Comparison of ENCODE assay signal across 10 cellular contexts in genomic region chr10:74021248-74022055, GRCh38. TPM values are rescaled to one million over a fixed set of nuclear protein-coding genes. Genes with fewer than 3 reads are reported as not detected.
DNase-seq lines count a peak whose midpoint lies in the region; ATAC-seq and TF ChIP-seq lines count a peak whose summit lies in the region.
"Had no signal": no experiment of that assay in that cellular context is flagged by ENCODE, and none has a peak within 500 bp of the region (broad histone marks: within the 10 kb centered on the region; RNA-seq: fewer than 3 reads in every experiment).

No MANE protein-coding gene starts in this region.

- POLR2A ChIA-PET in SK-N-SH (lab: Yijun Ruan, JAX): no interaction called here

- 20% methylated on average over 4 of the region's 4 CpGs for WGBS in SK-N-SH (ENCODE audit: low lambda C conversion rate)

- H3K27ac Mint-ChIP-seq in activated CD4-positive, alpha-beta T cell treated with anti-CD3 and anti-CD28 coated beads, Interleukin-2, amount 10 ng/mL, durations not matched to agents 24 days and 14 days: peak overlapping the region; percentile 69
- H3K27ac Mint-ChIP-seq in stimulated activated memory B cell treated with anti-CD40 and anti-IgM and Interleukin-4, amounts not matched to agents 10 μg/mL and 1 μg/mL and 100 μg/mL, for 72 hours: peak overlapping the region; percentile 58

- no peaks in the 10 kb centered on the region for H3K27me3 Mint-ChIP-seq in activated CD4-positive, alpha-beta T cell treated with anti-CD3 and anti-CD28 coated beads, Interleukin-2, amount 10 ng/mL, durations not matched to agents 24 days and 14 days
- H3K27me3 Mint-ChIP-seq in stimulated activated memory B cell treated with anti-CD40 and anti-IgM and Interleukin-4, amounts not matched to agents 10 μg/mL and 1 μg/mL and 100 μg/mL, for 72 hours: no peaks in the 10 kb centered on the region

- H2AFZ ChIP-seq in SK-N-SH (ENCODE audit: low read depth): no peak overlapping the region
- no peak overlapping the region for H2AFZ ChIP-seq in fibroblast of lung (ENCODE audit: low read length)

- TF ChIP-seq RAD21 in SK-N-SH (IDR thresholded peaks at IDR 0.05; ENCODE audit: low read length): no peak

- peaks cover 59% of the 10 kb centered on the region for H3F3A ChIP-seq in SK-N-SH (replicated peaks; ENCODE audit: insufficient read depth)

- H3K9me3 ChIP-seq in SK-N-SH (no peaks in the 10 kb centered on the region), fibroblast of lung (ENCODE audit: control insufficient read depth, insufficient read depth, low read depth, low read length) (no peaks in the 10 kb centered on the region)
- H3K9me3 ChIP-seq: MG63 had no signal

- no peak for DNase-seq in activated CD4-positive, alpha-beta T cell treated with anti-CD3 and anti-CD28 coated beads, Interleukin-2, amount 10 ng/mL, durations not matched to agents 24 days and 14 days
- DNase-seq in activated CD4-positive, alpha-beta T cell treated with anti-CD3 and anti-CD28 coated beads, Interleukin-2, amount 50 U/mL, for 4 hours: no peak
- DNase-seq in SK-N-SH (peak; percentile 17), fibroblast of lung (ENCODE audit: low read depth in 2 of 2) (peak; percentile 67 to 92), GOT3 (lab: John Stamatoyannopoulos, UW) (no peak)
- DNase-seq: MG63, small intestine had no signal

- H4K20me1 ChIP-seq in SK-N-SH (ENCODE audit: insufficient read depth): peaks cover 90% of the 10 kb centered on the region
- peaks cover 3% of the 10 kb centered on the region for H4K20me1 ChIP-seq in fibroblast of lung (ENCODE audit: control insufficient read depth, extremely low read depth, insufficient read depth, low read length)

- H3K4me3 Mint-ChIP-seq in activated CD4-positive, alpha-beta T cell treated with anti-CD3 and anti-CD28 coated beads, Interleukin-2, amount 10 ng/mL, durations not matched to agents 24 days and 14 days: no peak overlapping the region
- H3K4me3 Mint-ChIP-seq in stimulated activated memory B cell treated with anti-CD40 and anti-IgM and Interleukin-4, amounts not matched to agents 10 μg/mL and 1 μg/mL and 100 μg/mL, for 72 hours: no peak overlapping the region

- H3K27me3 ChIP-seq in SK-N-SH (ENCODE audit: insufficient read depth) (no peaks in the 10 kb centered on the region), fibroblast of lung (ENCODE audit: control insufficient read depth, insufficient read depth, low read length) (no peaks in the 10 kb centered on the region)
- H3K27me3 ChIP-seq: MG63 had no signal

- peak overlapping the region; percentile 59 for H3K4me2 ChIP-seq in SK-N-SH
- peak overlapping the region; percentile 81 for H3K4me2 ChIP-seq in fibroblast of lung (ENCODE audit: extremely low read depth, insufficient read depth, low read length)

- H3K4me3 ChIP-seq in SK-N-SH (ENCODE audit: low read depth in 2 of 2, low read length in 1 of 2): peak overlapping the region in 1 of 2 experiments; percentile 12; a peak in 2 of 4 replicates
- H3K4me3 ChIP-seq in fibroblast of lung (replicated peaks in 1 of 4; ENCODE audit: control extremely low read depth in 1 of 4, insufficient read depth in 1 of 4, low read depth in 3 of 4, low read length in 4 of 4): peak overlapping the region in 2 of 4 experiments; percentile 10 to 24
- H3K4me3 ChIP-seq: MG63 had no signal

- H3K9ac ChIP-seq in SK-N-SH: no peak overlapping the region; the same call in 1 of the 2 replicates
- H3K9ac ChIP-seq in fibroblast of lung (ENCODE audit: insufficient read depth, low read length): no peak overlapping the region

- H3K79me2 ChIP-seq in SK-N-SH (ENCODE audit: insufficient read depth) (peaks cover 99% of the 10 kb centered on the region), fibroblast of lung (ENCODE audit: control insufficient read depth, insufficient read depth, low read length) (peaks cover 90% of the 10 kb centered on the region)

- no peak for ATAC-seq in stimulated activated memory B cell treated with anti-CD40 and anti-IgM and Interleukin-4, amounts not matched to agents 10 μg/mL and 1 μg/mL and 100 μg/mL, for 72 hours
- ATAC-seq in GM19467 (IDR thresholded peaks at IDR 0.05; ENCODE audit: unreplicated experiment) (no peak), GM21528 (IDR thresholded peaks at IDR 0.05; ENCODE audit: low FRiP score, unreplicated experiment) (no peak)

- H3K36me3 Mint-ChIP-seq in activated CD4-positive, alpha-beta T cell treated with anti-CD3 and anti-CD28 coated beads, Interleukin-2, amount 10 ng/mL, durations not matched to agents 24 days and 14 days (ENCODE audit: low read depth): peaks cover 13% of the 10 kb centered on the region
- peaks cover 33% of the 10 kb centered on the region for H3K36me3 Mint-ChIP-seq in stimulated activated memory B cell treated with anti-CD40 and anti-IgM and Interleukin-4, amounts not matched to agents 10 μg/mL and 1 μg/mL and 100 μg/mL, for 72 hours

- no peaks in the 10 kb centered on the region for H3K9me2 ChIP-seq in SK-N-SH

- intact Hi-C loops in activated CD4-positive, alpha-beta T cell treated with anti-CD3 and anti-CD28 coated beads, Interleukin-2, amount 10 ng/mL, durations not matched to agents 24 days and 14 days (cut with micrococcal nuclease): no loop called here

- no peak for TF ChIP-seq EP300 in SK-N-SH (IDR thresholded peaks at IDR 0.05; ENCODE audit: borderline replicate concordance in 1 of 2, low read depth in 1 of 2, low read length in 1 of 2)

- no peaks in the 10 kb centered on the region for H3K9me3 Mint-ChIP-seq in activated CD4-positive, alpha-beta T cell treated with anti-CD3 and anti-CD28 coated beads, Interleukin-2, amount 10 ng/mL, durations not matched to agents 24 days and 14 days
- H3K9me3 Mint-ChIP-seq in stimulated activated memory B cell treated with anti-CD40 and anti-IgM and Interleukin-4, amounts not matched to agents 10 μg/mL and 1 μg/mL and 100 μg/mL, for 72 hours: no peaks in the 10 kb centered on the region

- peaks cover 5 to 53% of the 10 kb centered on the region in 2 experiments for H3K4me1 ChIP-seq in SK-N-SH (ENCODE audit: control insufficient read depth in 1 of 2, insufficient read depth in 2 of 2, low read depth in 1 of 2, low read length in 1 of 2)
- peaks cover 20% of the 10 kb centered on the region for H3K4me1 ChIP-seq in fibroblast of lung (ENCODE audit: control insufficient read depth, extremely low read depth, insufficient read depth, low read length)

- TF ChIP-seq CTCF in SK-N-SH (IDR thresholded peaks at IDR 0.05) (no peak), fibroblast of lung (conservative IDR thresholded peaks at IDR 0.05 in 1 of 2, IDR thresholded peaks at IDR 0.05 in 1 of 2; ENCODE audit: low read depth in 1 of 2, low read length in 2 of 2) (no peak)

- CTCF ChIA-PET in SK-N-SH (lab: Yijun Ruan, JAX): interaction anchor here (0.6 to 1.4 kb wide), 5 partner anchors 8 to 70 kb away, joined by 3 read pairs; no protein-coding TSS in a partner anchor

- H3K4me1 Mint-ChIP-seq in activated CD4-positive, alpha-beta T cell treated with anti-CD3 and anti-CD28 coated beads, Interleukin-2, amount 10 ng/mL, durations not matched to agents 24 days and 14 days: peaks cover 24% of the 10 kb centered on the region
- peaks cover 32% of the 10 kb centered on the region for H3K4me1 Mint-ChIP-seq in stimulated activated memory B cell treated with anti-CD40 and anti-IgM and Interleukin-4, amounts not matched to agents 10 μg/mL and 1 μg/mL and 100 μg/mL, for 72 hours

- H3K27ac ChIP-seq in SK-N-SH (ENCODE audit: low read depth in 2 of 2, low read length in 1 of 2) (peak overlapping the region; percentile 68 to 84), fibroblast of lung (ENCODE audit: insufficient read depth, low read length) (peak overlapping the region; percentile 45)

- H3K36me3 ChIP-seq in SK-N-SH (replicated peaks in 1 of 2; ENCODE audit: control insufficient read depth in 1 of 2, insufficient read depth in 2 of 2, low read length in 1 of 2) (peaks cover 2 to 21% of the 10 kb centered on the region in 2 experiments), fibroblast of lung (ENCODE audit: control insufficient read depth, insufficient read depth, low read length) (no peaks in the 10 kb centered on the region)

TF ChIP-seq in SK-N-SH, 30 proteins besides CTCF, POLR2A, EP300 and RAD21 (continues in another document):
- TF ChIP-seq CHD2 (IDR thresholded peaks at IDR 0.05; ENCODE audit: low read length, partially characterized antibody): no peak
- TF ChIP-seq GATA2 (CRISPR knock-in tag; IDR thresholded peaks at IDR 0.05): no peak
- peak; percentile 54; the same call in 1 of the 2 replicates for TF ChIP-seq FOSL2 (IDR thresholded peaks at IDR 0.05; ENCODE audit: borderline replicate concordance, low read depth)
- TF ChIP-seq RFX5 (IDR thresholded peaks at IDR 0.05; ENCODE audit: low read length): no peak

RNA-seq across cellular contexts. Expression of gene VCL, which starts 23.5 kb away (rescaled TPM):
- total RNA-seq in activated CD4-positive, alpha-beta T cell treated with anti-CD3 and anti-CD28 coated beads, Interleukin-2, amount 10 ng/mL, durations not matched to agents 24 days and 14 days: 26.1 and 26.8 TPM in 2 replicates
- polyA plus RNA-seq in SK-N-SH (2012; rRNA removed) (147 and 190 TPM in 2 replicates), fibroblast of lung (255 and 316 TPM in 2 replicates)
- polyA plus RNA-seq in SK-N-SH (2012; cell fraction: cytosol; rRNA removed): 125 and 144 TPM in 2 replicates
- 170 and 281 TPM in 2 replicates for polyA plus RNA-seq in SK-N-SH (2012; cell fraction: nucleus; rRNA removed)
- 129 and 161 TPM in 2 replicates for total RNA-seq in fibroblast of lung
- 209 and 287 TPM in 2 replicates for polyA plus RNA-seq in fibroblast of lung (2012)
- polyA minus RNA-seq in fibroblast of lung (ENCODE audit: low replicate concordance): 231 and 233 TPM in 2 replicates

Comparison
In these comparisons a context has a peak if more than half of its experiments do, and no peak if none do; other contexts are left out.
1. DNase-seq: peak in SK-N-SH (single experiment) and fibroblast of lung (2 of 2); none in activated CD4-positive, alpha-beta T cell treated with anti-CD3 and anti-CD28 coated beads, Interleukin-2, amount 10 ng/mL, durations not matched to agents 24 days and 14 days (single experiment), activated CD4-positive, alpha-beta T cell treated with anti-CD3 and anti-CD28 coated beads, Interleukin-2, amount 50 U/mL, for 4 hours (0 of 2) and GOT3 (single experiment).